Comparison of ENCODE assay signal across 1 cellular context in genomic region chr17:57935833-57936807, GRCh38.
TF ChIP-seq lines count a peak whose summit lies in the region.

No MANE protein-coding gene starts in this region.

TF ChIP-seq in HEK293, 187 proteins besides CTCF, POLR2A, EP300 and RAD21 (continued from another document):
- TF ChIP-seq ZFP41 (tag by site-specific recombination; IDR thresholded peaks at IDR 0.05; ENCODE audit: borderline replicate concordance) (no peak), PRDM6 (tag by site-specific recombination; IDR thresholded peaks at IDR 0.05) (no peak), ZNF223 (tag by site-specific recombination; IDR thresholded peaks at IDR 0.05) (no peak), ZFP37 (tag by site-specific recombination; IDR thresholded peaks at IDR 0.05) (no peak), AEBP2 (tag by site-specific recombination; IDR thresholded peaks at IDR 0.05; ENCODE audit: borderline replicate concordance) (no peak), ZIC2 (tag by site-specific recombination; IDR thresholded peaks at IDR 0.05) (peak; percentile 25; the same call in 1 of the 2 replicates), GLIS1 (tag by site-specific recombination; IDR thresholded peaks at IDR 0.05) (0 out of 2 replicates have a peak, but pooled peaks have one; percentile 22), OVOL3 (tag by site-specific recombination; IDR thresholded peaks at IDR 0.05) (no peak), KLF1 (tag by site-specific recombination; IDR thresholded peaks at IDR 0.05) (peak; percentile 24; the same call in 1 of the 2 replicates), REST (tag by site-specific recombination; IDR thresholded peaks at IDR 0.05) (no peak), SP7 (tag by site-specific recombination; IDR thresholded peaks at IDR 0.05) (no peak), ZNF670 (tag by site-specific recombination; IDR thresholded peaks at IDR 0.05; ENCODE audit: low read depth) (no peak), ZNF792 (tag by site-specific recombination; IDR thresholded peaks at IDR 0.05) (no peak), ZNF398 (tag by site-specific recombination; IDR thresholded peaks at IDR 0.05) (no peak), GLIS2 (tag by site-specific recombination; IDR thresholded peaks at IDR 0.05) (0 out of 2 replicates have a peak, but pooled peaks have one; percentile 25), ZNF600 (tag by site-specific recombination; IDR thresholded peaks at IDR 0.05) (0 out of 2 replicates have a peak, but pooled peaks have one; percentile 58), ZNF677 (tag by site-specific recombination; IDR thresholded peaks at IDR 0.05) (no peak), TCF7L2 (IDR thresholded peaks at IDR 0.05; ENCODE audit: borderline replicate concordance, low read depth, low read length) (no peak), ZNF132 (tag by site-specific recombination; IDR thresholded peaks at IDR 0.05; ENCODE audit: borderline replicate concordance) (no peak), ZNF10 (tag by site-specific recombination; IDR thresholded peaks at IDR 0.05) (no peak), ZNF112 (tag by site-specific recombination; IDR thresholded peaks at IDR 0.05) (no peak), ZNF488 (tag by site-specific recombination; IDR thresholded peaks at IDR 0.05) (no peak), ZNF621 (tag by site-specific recombination; IDR thresholded peaks at IDR 0.05) (no peak), ZSCAN23 (tag by site-specific recombination; IDR thresholded peaks at IDR 0.05) (no peak)
- TF ChIP-seq, protein P1, sequence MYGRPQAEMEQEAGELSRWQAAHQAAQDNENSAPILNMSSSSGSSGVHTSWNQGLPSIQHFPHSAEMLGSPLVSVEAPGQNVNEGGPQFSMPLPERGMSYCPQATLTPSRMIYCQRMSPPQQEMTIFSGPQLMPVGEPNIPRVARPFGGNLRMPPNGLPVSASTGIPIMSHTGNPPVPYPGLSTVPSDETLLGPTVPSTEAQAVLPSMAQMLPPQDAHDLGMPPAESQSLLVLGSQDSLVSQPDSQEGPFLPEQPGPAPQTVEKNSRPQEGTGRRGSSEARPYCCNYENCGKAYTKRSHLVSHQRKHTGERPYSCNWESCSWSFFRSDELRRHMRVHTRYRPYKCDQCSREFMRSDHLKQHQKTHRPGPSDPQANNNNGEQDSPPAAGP (tag by site-specific recombination; IDR thresholded peaks at IDR 0.05): peak; percentile 53
TF ChIP-seq in HEK293: peak in this region for 6.
